In genomic region chr19:51094696-51095279, GRCh38 we compare ENCODE assay signal across 9 cellular contexts. TPM values are rescaled to one million over a fixed set of nuclear protein-coding genes. Genes with fewer than 3 reads are reported as not detected.
DNase-seq lines count a peak whose midpoint lies in the region; ATAC-seq, FAIRE-seq and TF ChIP-seq lines count a peak whose summit lies in the region.
"Had no signal": no experiment of that assay in that cellular context is flagged by ENCODE, and none has a peak within 500 bp of the region (broad histone marks: within the 10 kb centered on the region; RNA-seq: fewer than 3 reads in every experiment).

No MANE protein-coding gene starts in this region.

- CTCF ChIA-PET in HEK293T (lab: Yijun Ruan, JAX), result interaction anchor here (0.6 to 1.0 kb wide), 2 partner anchors 74 to 148 kb away, joined by 3 to 5 read pairs; no protein-coding TSS in a partner anchor

- POLR2A ChIA-PET in HEK293T (lab: Yijun Ruan, JAX), result no interaction called here

- TF ChIP-seq CTCF in D721Med (IDR thresholded peaks at IDR 0.05; ENCODE audit: insufficient read depth, missing control alignments), result peak; percentile 66
- peak; percentile 61 for TF ChIP-seq CTCF in fibroblast of villous mesenchyme (IDR thresholded peaks at IDR 0.05; ENCODE audit: insufficient read depth, low read depth, low read length)

- FAIRE-seq in D721Med (lab: Jason Lieb, UNC), result no peak

- ATAC-seq in HG02981 (IDR thresholded peaks at IDR 0.05; ENCODE audit: unreplicated experiment), result no peak
- ATAC-seq in HG03378 (IDR thresholded peaks at IDR 0.05; ENCODE audit: unreplicated experiment), result no peak

- no peak overlapping the region for H3K4me3 ChIP-seq in fibroblast of villous mesenchyme (ENCODE audit: low read depth, low read length)

- DNase-seq in D721Med (ENCODE audit: insufficient read length, low spot score) (peak; percentile 62), HEK293T (ENCODE audit: extremely low spot score) (peak; percentile 71), fibroblast of villous mesenchyme (ENCODE audit: low read depth) (peak; percentile 21), SW 1271 (lab: John Stamatoyannopoulos, UW) (no peak)
- DNase-seq in activated CD4-positive, alpha-beta T cell treated with anti-CD3 and anti-CD28 coated beads for 4 hours, result peak; percentile 20 to 26
- peak; percentile 44 to 52 for DNase-seq in stimulated activated CD4-positive, alpha-beta T cell treated with anti-CD3 and anti-CD28 coated beads, Interleukin-2, amount 100 ng/mL, for 24 hours

TF ChIP-seq in HEK293T, 16 proteins besides CTCF, POLR2A, EP300 and RAD21:
- TF ChIP-seq SP1 (IDR thresholded peaks at IDR 0.05) (no peak), ZNF384 (IDR thresholded peaks at IDR 0.05) (peak; percentile 97), L3MBTL2 (conservative IDR thresholded peaks at IDR 0.05) (no peak), LEF1 (IDR thresholded peaks at IDR 0.05; ENCODE audit: borderline replicate concordance) (no peak), HDGF (IDR thresholded peaks at IDR 0.05; ENCODE audit: borderline replicate concordance) (no peak)

RNA-seq across cellular contexts. Expression of gene KLK14, which starts 12.1 kb away (rescaled TPM):
- total RNA-seq in fibroblast of villous mesenchyme, result not detected in 2 replicates
- total RNA-seq: temporal lobe had no signal

RNA-seq across cellular contexts. Expression of gene CTU1, which starts 13.4 kb away (rescaled TPM):
- 4.8 and 5.2 TPM in 2 replicates for total RNA-seq in fibroblast of villous mesenchyme

RNA-seq across cellular contexts. Expression of gene KLK13, which starts 29.9 kb away (rescaled TPM):
- total RNA-seq in fibroblast of villous mesenchyme, result not detected in 2 replicates
- total RNA-seq: temporal lobe had no signal

RNA-seq across cellular contexts. Expression of gene SIGLEC9, which starts 29.9 kb away (rescaled TPM):
- under 0.01 TPM in 1 of 2 replicates, not detected in the other for total RNA-seq in fibroblast of villous mesenchyme

RNA-seq across cellular contexts. Expression of gene SIGLEC7, which starts 47.3 kb away (rescaled TPM):
- total RNA-seq in fibroblast of villous mesenchyme, result not detected in 2 replicates

Comparison
In these comparisons a context has a peak if more than half of its experiments do, and no peak if none do; other contexts are left out.
1. DNase-seq: peak in D721Med (single experiment), HEK293T (single experiment), activated CD4-positive, alpha-beta T cell treated with anti-CD3 and anti-CD28 coated beads for 4 hours (2 of 2), fibroblast of villous mesenchyme (single experiment) and stimulated activated CD4-positive, alpha-beta T cell treated with anti-CD3 and anti-CD28 coated beads, Interleukin-2, amount 100 ng/mL, for 24 hours (2 of 2); none in SW 1271 (0 of 2).